In the genomic region with DNA sequence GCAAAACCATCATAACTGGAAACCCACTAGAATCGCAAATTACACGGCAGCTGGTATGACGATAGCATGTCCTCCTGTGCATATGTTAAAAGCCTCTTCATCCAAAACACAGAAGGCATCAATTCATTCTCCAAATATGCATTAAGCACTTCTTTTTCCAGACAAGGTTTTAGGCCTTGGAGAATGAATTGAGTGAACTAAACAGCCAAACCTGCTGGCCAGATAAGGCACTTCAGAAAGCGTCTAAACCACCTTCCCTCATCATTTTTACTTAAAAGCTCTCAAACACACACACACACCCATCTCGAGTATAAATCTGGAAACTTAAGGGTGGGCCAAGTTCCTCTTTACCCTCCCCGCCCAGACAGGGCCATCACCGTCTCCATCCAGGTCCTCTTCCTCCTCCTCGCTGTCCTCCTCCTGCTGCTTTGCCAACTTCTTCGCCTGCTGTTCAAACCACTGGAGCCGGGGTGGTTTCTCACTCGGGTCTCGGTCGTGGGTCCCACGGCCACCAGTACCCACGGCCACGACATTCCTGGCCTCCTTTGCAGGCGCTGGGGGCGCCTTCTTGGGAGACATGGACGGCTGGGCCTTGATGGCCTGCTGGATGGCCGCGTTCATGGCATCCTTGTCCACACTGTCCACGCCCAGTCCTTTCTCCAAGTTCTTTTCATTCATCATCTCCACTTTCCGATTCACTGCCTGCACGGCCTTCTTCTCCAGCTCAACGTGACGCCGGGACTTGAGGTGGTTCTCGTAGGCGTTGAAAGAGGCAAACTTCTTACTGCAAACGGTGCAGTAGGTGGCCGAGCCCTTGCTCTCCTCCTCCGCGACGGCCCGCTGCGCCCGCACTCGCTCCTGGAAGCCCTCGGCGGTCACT, we compare ENCODE assay signal across 8 cellular contexts. TPM values are rescaled to one million over a fixed set of nuclear protein-coding genes. Genes with fewer than 3 reads are reported as not detected.
DNase-seq lines count a peak whose midpoint lies in the region; ATAC-seq lines count a peak whose summit lies in the region.

No MANE protein-coding gene starts in this region.

- peaks cover 7% of the 10 kb centered on the region for H3K79me2 ChIP-seq in trophoblast cell (ENCODE audit: control insufficient read depth, insufficient read depth, low read length, poor library complexity)

- H3K4me1 ChIP-seq in trophoblast cell (ENCODE audit: control insufficient read depth in 1 of 2, insufficient read depth in 2 of 2, low read length in 2 of 2): peaks cover 6 to 19% of the 10 kb centered on the region in 2 experiments

- H3K9me3 ChIP-seq in trophoblast cell (ENCODE audit: insufficient read depth, low read depth, low read length): no peaks in the 10 kb centered on the region

- peak overlapping the region; percentile 65 for H3K14ac ChIP-seq in trophoblast cell (ENCODE audit: low read length)

- H4K91ac ChIP-seq in trophoblast cell (ENCODE audit: low read depth, low read length): peak overlapping the region; percentile 69

- no peak overlapping the region for H3K23ac ChIP-seq in trophoblast cell (ENCODE audit: low read length)

- H3K79me1 ChIP-seq in trophoblast cell (ENCODE audit: low read length): peaks cover 7% of the 10 kb centered on the region

- no peak overlapping the region for H3K27ac ChIP-seq in trophoblast cell (ENCODE audit: low read depth, low read length)

- peak overlapping the region; percentile 94 for H4K8ac ChIP-seq in trophoblast cell (ENCODE audit: low read depth, low read length)

- H3K9me3 Mint-ChIP-seq in activated naive CD4-positive, alpha-beta T cell treated with anti-CD3 and anti-CD28 coated beads, Interleukin-2, amount 10 ng/mL, durations not matched to agents 7 days and 5 days: no peaks in the 10 kb centered on the region
- H3K9me3 Mint-ChIP-seq in activated CD4-positive, alpha-beta T cell treated with anti-CD3 and anti-CD28 coated beads, Interleukin-2, amount 10 ng/mL, durations not matched to agents 24 days and 14 days: no peaks in the 10 kb centered on the region

- peak overlapping the region; percentile 99 for H3K4ac ChIP-seq in trophoblast cell (ENCODE audit: low read depth, low read length)

- WGBS in trophoblast cell (ENCODE audit: extremely low coverage, insufficient coverage, insufficient read length): no CpG with 5 or more reads among the region's 40 CpGs

- no peak for ATAC-seq in activated CD4-positive, CD25-positive, alpha-beta regulatory T cell treated with anti-CD3 and anti-CD28 coated beads, Interleukin-2, amount 50 U/mL, for 24 hours
- ATAC-seq in GM19397 (IDR thresholded peaks at IDR 0.05; ENCODE audit: unreplicated experiment): no peak

- no peak overlapping the region for H2BK12ac ChIP-seq in trophoblast cell (ENCODE audit: low read length)

- H2AK5ac ChIP-seq in trophoblast cell (ENCODE audit: low read length): peak overlapping the region; percentile 65

- no peak overlapping the region for H2BK120ac ChIP-seq in trophoblast cell (ENCODE audit: insufficient read depth, low read length, poor library complexity)

- no peaks in the 10 kb centered on the region for H3K27me3 ChIP-seq in trophoblast cell (ENCODE audit: insufficient read depth, low read length)

- H3K18ac ChIP-seq in trophoblast cell (ENCODE audit: low read length): peak overlapping the region; percentile 70

- peak overlapping the region; percentile 81 for H2AFZ ChIP-seq in trophoblast cell (ENCODE audit: insufficient read depth, low read length, poor library complexity)

- intact Hi-C loops in activated CD4-positive, alpha-beta T cell treated with anti-CD3 and anti-CD28 coated beads, Interleukin-2, amount 10 ng/mL, durations not matched to agents 24 days and 14 days (cut with micrococcal nuclease): loop anchor here (5.0 to 10.0 kb wide), 3 partner anchors 87 to 1870 kb away; partner anchors contain the start of gene MYO10

- no peak for DNase-seq in activated naive CD4-positive, alpha-beta T cell treated with anti-CD3 and anti-CD28 coated beads, Interleukin-2, amount 10 ng/mL, durations not matched to agents 7 days and 5 days
- DNase-seq in activated naive CD4-positive, alpha-beta T cell treated with anti-CD3 and anti-CD28 coated beads, Interleukin-2, amount 50 U/mL, for 16 hours: no peak
- DNase-seq in activated CD4-positive, alpha-beta T cell treated with anti-CD3 and anti-CD28 coated beads, Interleukin-2, amount 10 ng/mL, durations not matched to agents 24 days and 14 days: peak; percentile 65
- DNase-seq in globus pallidus (ENCODE audit: low spot score): peak; percentile 22
- DNase-seq in trophoblast cell: peak in 1 of 2 donors; percentile 5
- DNase-seq in RKO (ENCODE audit: low spot score): no peak

- H3K4me3 ChIP-seq in trophoblast cell (ENCODE audit: low read depth, low read length): peak overlapping the region; percentile 97

- no peaks in the 10 kb centered on the region for H3K27me3 Mint-ChIP-seq in activated naive CD4-positive, alpha-beta T cell treated with anti-CD3 and anti-CD28 coated beads, Interleukin-2, amount 10 ng/mL, durations not matched to agents 7 days and 5 days
- no peaks in the 10 kb centered on the region for H3K27me3 Mint-ChIP-seq in activated CD4-positive, alpha-beta T cell treated with anti-CD3 and anti-CD28 coated beads, Interleukin-2, amount 10 ng/mL, durations not matched to agents 24 days and 14 days

- peak overlapping the region; percentile 94 for H3K27ac Mint-ChIP-seq in activated naive CD4-positive, alpha-beta T cell treated with anti-CD3 and anti-CD28 coated beads, Interleukin-2, amount 10 ng/mL, durations not matched to agents 7 days and 5 days
- peak overlapping the region; percentile 95 for H3K27ac Mint-ChIP-seq in activated CD4-positive, alpha-beta T cell treated with anti-CD3 and anti-CD28 coated beads, Interleukin-2, amount 10 ng/mL, durations not matched to agents 24 days and 14 days

- peak overlapping the region; percentile 56 for H4K12ac ChIP-seq in trophoblast cell (ENCODE audit: low read depth, low read length)

- CTCF ChIA-PET in activated naive CD4-positive, alpha-beta T cell treated with anti-CD3 and anti-CD28 coated beads, Interleukin-2, amount 10 ng/mL, durations not matched to agents 7 days and 5 days (lab: Charles Lee): interaction anchor here (0.7 to 2.8 kb wide), 3 partner anchors 9 to 87 kb away, joined by 3 to 15 read pairs (median 4); no protein-coding TSS in a partner anchor

- peaks cover 74% of the 10 kb centered on the region for H3K4me1 Mint-ChIP-seq in activated naive CD4-positive, alpha-beta T cell treated with anti-CD3 and anti-CD28 coated beads, Interleukin-2, amount 10 ng/mL, durations not matched to agents 7 days and 5 days
- peaks cover 60% of the 10 kb centered on the region for H3K4me1 Mint-ChIP-seq in activated CD4-positive, alpha-beta T cell treated with anti-CD3 and anti-CD28 coated beads, Interleukin-2, amount 10 ng/mL, durations not matched to agents 24 days and 14 days

- H3K4me3 Mint-ChIP-seq in activated naive CD4-positive, alpha-beta T cell treated with anti-CD3 and anti-CD28 coated beads, Interleukin-2, amount 10 ng/mL, durations not matched to agents 7 days and 5 days: peak overlapping the region; percentile 98
- H3K4me3 Mint-ChIP-seq in activated CD4-positive, alpha-beta T cell treated with anti-CD3 and anti-CD28 coated beads, Interleukin-2, amount 10 ng/mL, durations not matched to agents 24 days and 14 days: peak overlapping the region; percentile 99

- H3K36me3 Mint-ChIP-seq in activated naive CD4-positive, alpha-beta T cell treated with anti-CD3 and anti-CD28 coated beads, Interleukin-2, amount 10 ng/mL, durations not matched to agents 7 days and 5 days: peaks cover 56% of the 10 kb centered on the region
- peaks cover 57% of the 10 kb centered on the region for H3K36me3 Mint-ChIP-seq in activated CD4-positive, alpha-beta T cell treated with anti-CD3 and anti-CD28 coated beads, Interleukin-2, amount 10 ng/mL, durations not matched to agents 24 days and 14 days (ENCODE audit: low read depth)

- peaks cover 4 to 20% of the 10 kb centered on the region in 2 experiments for H3K36me3 ChIP-seq in trophoblast cell (ENCODE audit: control insufficient read depth in 1 of 2, insufficient read depth in 2 of 2, low read length in 2 of 2)

- H2BK5ac ChIP-seq in trophoblast cell (ENCODE audit: low read depth, low read length, poor library complexity): no peak overlapping the region

- peak overlapping the region; percentile 90 for H3K9ac ChIP-seq in trophoblast cell (ENCODE audit: low read length)

- peak overlapping the region; percentile 63 for H3K4me2 ChIP-seq in trophoblast cell (ENCODE audit: low read length)

RNA-seq across cellular contexts. Expression of gene ZNF622, which starts 0.7 kb away (rescaled TPM):
- total RNA-seq in activated CD4-positive, alpha-beta T cell treated with anti-CD3 and anti-CD28 coated beads, Interleukin-2, amount 10 ng/mL, durations not matched to agents 24 days and 14 days: 40.7 and 43.0 TPM in 2 replicates
- polyA plus RNA-seq in trophoblast cell (2013): 28.4 and 28.5 TPM in 2 replicates

Comparison
In these comparisons a context has a peak if more than half of its experiments do, and no peak if none do; other contexts are left out.
1. DNase-seq: peak in activated CD4-positive, alpha-beta T cell treated with anti-CD3 and anti-CD28 coated beads, Interleukin-2, amount 10 ng/mL, durations not matched to agents 24 days and 14 days (single experiment) and globus pallidus (single experiment); none in activated naive CD4-positive, alpha-beta T cell treated with anti-CD3 and anti-CD28 coated beads, Interleukin-2, amount 10 ng/mL, durations not matched to agents 7 days and 5 days (single experiment), activated naive CD4-positive, alpha-beta T cell treated with anti-CD3 and anti-CD28 coated beads, Interleukin-2, amount 50 U/mL, for 16 hours (single experiment) and RKO (single experiment).